In genomic region chr21:30634906-30635305, GRCh38 we compare ENCODE assay signal across 9 cellular contexts. TPM values are rescaled to one million over a fixed set of nuclear protein-coding genes. Genes with fewer than 3 reads are reported as not detected.
"Had no signal": no experiment of that assay in that cellular context is flagged by ENCODE, and none has a peak within 500 bp of the region (broad histone marks: within the 10 kb centered on the region; RNA-seq: fewer than 3 reads in every experiment).

Gene KRTAP20-2 (plus strand): TSS chr21:30635206. CDS start chr21:30635264, 58 bp downstream.

- H3K4me3 ChIP-seq: GM23338, HAP-1 had no signal

- H3K27ac ChIP-seq: HL-60 had no signal

- H3K9me3 ChIP-seq: HAP-1 had no signal

- H3K36me3 ChIP-seq: HAP-1 had no signal

- H2AFZ ChIP-seq: GM23338 had no signal

- H3K4me1 Mint-ChIP-seq: GM23338, IgD-negative memory B cell had no signal

- DNase-seq: HFFc6 had no signal

- H3K4me2 ChIP-seq: GM23338 had no signal

- H3K27ac Mint-ChIP-seq: GM23338, HFFc6, IgD-negative memory B cell had no signal

- H3K9me3 Mint-ChIP-seq: GM23338 had no signal

- H3K4me1 ChIP-seq: HAP-1 had no signal

- ATAC-seq: GM23338, HCT116, HepG2 had no signal

- H3K4me3 Mint-ChIP-seq: GM23338, HFFc6, IgD-negative memory B cell had no signal

RNA-seq across cellular contexts. Expression of gene KRTAP20-2, which starts in this region (rescaled TPM):
- total RNA-seq: GM23338, H1, HepG2, HFFc6, HT1080 had no signal
- polyA plus RNA-seq: GM23338, H1, HepG2, IgD-negative memory B cell had no signal
